Comparison of ENCODE assay signal across 20 cellular contexts in genomic region chr14:68879841-68880575, GRCh38.
"Had no signal": no experiment of that assay in that cellular context is flagged by ENCODE, and none has a peak within 500 bp of the region (broad histone marks: within the 10 kb centered on the region; RNA-seq: fewer than 3 reads in every experiment).

No MANE protein-coding gene starts in this region.

- H3K4me3 Mint-ChIP-seq: activated B cell treated with CpG ODN at 0.5 μM for 24 hours; activated CD4-positive, alpha-beta memory T cell treated with anti-CD3 and anti-CD28 coated beads for 36 hours; activated T-helper 17 cell treated with anti-CD3 and anti-CD28 coated beads, Interleukin-2, amount 50 U/mL, for 72 hours; effector memory CD8-positive, alpha-beta T cell; nephron progenitor cell; stimulated activated naive CD8-positive, alpha-beta T cell treated with anti-CD3 and anti-CD28 coated beads, Interleukin-15, amount 100 ng/mL, for 72 hours had no signal

- DNase-seq: activated B cell treated with CpG ODN at 0.5 μM for 24 hours; activated CD4-positive, alpha-beta memory T cell treated with anti-CD3 and anti-CD28 coated beads for 36 hours; activated CD4-positive, alpha-beta T cell treated with anti-CD3 and anti-CD28 coated beads for 4 hours; effector memory CD8-positive, alpha-beta T cell; kidney glomerular epithelial cell; left ventricle myocardium superior; mesenchymal stem cell; nephron progenitor cell; nucleus accumbens; stimulated activated CD4-positive, alpha-beta T cell treated with anti-CD3 and anti-CD28 coated beads, Interleukin-4, amount 100 ng/mL, for 1 hour; stimulated activated naive CD8-positive, alpha-beta T cell treated with anti-CD3 and anti-CD28 coated beads, Interleukin-15, amount 100 ng/mL, for 72 hours; T-helper 1 cell; T-helper 9 cell had no signal

- H3K27me3 Mint-ChIP-seq: activated B cell treated with CpG ODN at 0.5 μM for 24 hours; activated CD4-positive, alpha-beta memory T cell treated with anti-CD3 and anti-CD28 coated beads for 36 hours; activated T-helper 17 cell treated with anti-CD3 and anti-CD28 coated beads, Interleukin-2, amount 50 U/mL, for 72 hours; effector memory CD8-positive, alpha-beta T cell; progenitor cell of endocrine pancreas; stimulated activated naive CD8-positive, alpha-beta T cell treated with anti-CD3 and anti-CD28 coated beads, Interleukin-15, amount 100 ng/mL, for 72 hours had no signal

- H3K27ac Mint-ChIP-seq: activated B cell treated with CpG ODN at 0.5 μM for 24 hours; activated CD4-positive, alpha-beta memory T cell treated with anti-CD3 and anti-CD28 coated beads for 36 hours; activated T-helper 17 cell treated with anti-CD3 and anti-CD28 coated beads, Interleukin-2, amount 50 U/mL, for 72 hours; effector memory CD8-positive, alpha-beta T cell; nephron progenitor cell; progenitor cell of endocrine pancreas had no signal

- H3K27ac ChIP-seq: adrenal gland, cardiac muscle cell, skin epidermis had no signal

- H3K9me3 Mint-ChIP-seq: activated B cell treated with CpG ODN at 0.5 μM for 24 hours; activated CD4-positive, alpha-beta memory T cell treated with anti-CD3 and anti-CD28 coated beads for 36 hours; activated naive CD4-positive, alpha-beta T cell treated with anti-CD3 and anti-CD28 coated beads, Interleukin-2, amount 50 U/mL, for 72 hours; activated T-helper 17 cell treated with anti-CD3 and anti-CD28 coated beads, Interleukin-2, amount 50 U/mL, for 72 hours; effector memory CD8-positive, alpha-beta T cell; nephron progenitor cell; stimulated activated naive CD8-positive, alpha-beta T cell treated with anti-CD3 and anti-CD28 coated beads, Interleukin-15, amount 100 ng/mL, for 72 hours had no signal

- H3K4me1 Mint-ChIP-seq: activated B cell treated with CpG ODN at 0.5 μM for 24 hours; activated T-helper 17 cell treated with anti-CD3 and anti-CD28 coated beads, Interleukin-2, amount 50 U/mL, for 72 hours; stimulated activated naive CD8-positive, alpha-beta T cell treated with anti-CD3 and anti-CD28 coated beads, Interleukin-15, amount 100 ng/mL, for 72 hours had no signal

- ATAC-seq: activated naive CD4-positive, alpha-beta T cell treated with anti-CD3 and anti-CD28 coated beads, Interleukin-2, amount 50 U/mL, for 72 hours; activated T-helper 17 cell treated with anti-CD3 and anti-CD28 coated beads, Interleukin-2, amount 50 U/mL, for 72 hours; effector memory CD8-positive, alpha-beta T cell; left ventricle myocardium superior had no signal

- FAIRE-seq: frontal cortex had no signal
